1 cellular context compared by ENCODE assay signal in genomic region chr3:123960791-123961507, GRCh38.
TF ChIP-seq lines count a peak whose summit lies in the region.

TSS of gene CCDC14 (minus strand) at chr3:123961229. CDS start at chr3:123961173, 56 bp downstream.

TF ChIP-seq in GM12878, 131 proteins besides CTCF, POLR2A, EP300 and RAD21 (continued from another document):
- TF ChIP-seq, protein P1, sequence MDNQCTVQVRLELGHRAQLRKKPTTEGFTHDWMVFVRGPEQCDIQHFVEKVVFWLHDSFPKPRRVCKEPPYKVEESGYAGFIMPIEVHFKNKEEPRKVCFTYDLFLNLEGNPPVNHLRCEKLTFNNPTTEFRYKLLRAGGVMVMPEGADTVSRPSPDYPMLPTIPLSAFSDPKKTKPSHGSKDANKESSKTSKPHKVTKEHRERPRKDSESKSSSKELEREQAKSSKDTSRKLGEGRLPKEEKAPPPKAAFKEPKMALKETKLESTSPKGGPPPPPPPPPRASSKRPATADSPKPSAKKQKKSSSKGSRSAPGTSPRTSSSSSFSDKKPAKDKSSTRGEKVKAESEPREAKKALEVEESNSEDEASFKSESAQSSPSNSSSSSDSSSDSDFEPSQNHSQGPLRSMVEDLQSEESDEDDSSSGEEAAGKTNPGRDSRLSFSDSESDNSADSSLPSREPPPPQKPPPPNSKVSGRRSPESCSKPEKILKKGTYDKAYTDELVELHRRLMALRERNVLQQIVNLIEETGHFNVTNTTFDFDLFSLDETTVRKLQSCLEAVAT (IDR thresholded peaks at IDR 0.05) = no peak
- TF ChIP-seq RBBP5 (conservative IDR thresholded peaks at IDR 0.05) (no peak), TAF1 (IDR thresholded peaks at IDR 0.05; ENCODE audit: borderline replicate concordance, low read depth, low read length) (peak; percentile 64; the same call in 1 of the 2 replicates), NR2F1 (conservative IDR thresholded peaks at IDR 0.05) (no peak), ZNF217 (IDR thresholded peaks at IDR 0.05) (no peak), NFYA (IDR thresholded peaks at IDR 0.05; ENCODE audit: borderline replicate concordance, low read depth, low read length) (no peak), PAX8 (IDR thresholded peaks at IDR 0.05) (no peak), RELB (IDR thresholded peaks at IDR 0.05; ENCODE audit: low read depth) (peak; percentile 22; the same call in 1 of the 2 replicates), SUPT20H (IDR thresholded peaks at IDR 0.05; ENCODE audit: borderline replicate concordance, control insufficient read depth, low read depth, low read length) (no peak), ZNF384 (IDR thresholded peaks at IDR 0.05; ENCODE audit: borderline replicate concordance, low read depth, low read length) (no peak), EZH2 (IDR thresholded peaks at IDR 0.05; ENCODE audit: borderline replicate concordance, control insufficient read depth, low read depth, low read length) (no peak), JUNB (IDR thresholded peaks at IDR 0.05) (no peak), NRF1 (conservative IDR thresholded peaks at IDR 0.05; ENCODE audit: low read depth, low read length) (no peak), DPF2 (IDR thresholded peaks at IDR 0.05) (0 out of 2 replicates have a peak, but pooled peaks have one; percentile 3), PAX5 (IDR thresholded peaks at IDR 0.05; ENCODE audit: borderline replicate concordance, low read depth, low read length) (no peak), HDAC6 (IDR thresholded peaks at IDR 0.05; ENCODE audit: unreplicated experiment) (no peak), PKNOX1 (IDR thresholded peaks at IDR 0.05) (no peak), ZNF274 (IDR thresholded peaks at IDR 0.05; ENCODE audit: insufficient read depth, insufficient read length) (no peak), MTA2 (IDR thresholded peaks at IDR 0.05; ENCODE audit: low read depth) (no peak), TCF12 (IDR thresholded peaks at IDR 0.05; ENCODE audit: low read depth, low read length) (peak; percentile 52; the same call in 1 of the 2 replicates), HDGF (IDR thresholded peaks at IDR 0.05) (no peak), CBX3 (IDR thresholded peaks at IDR 0.05; ENCODE audit: borderline replicate concordance, low read depth) (no peak), SUZ12 (IDR thresholded peaks at IDR 0.05; ENCODE audit: unreplicated experiment) (no peak), IRF3 (IDR thresholded peaks at IDR 0.05) (no peak), ATF2 (IDR thresholded peaks at IDR 0.05; ENCODE audit: low read length) (no peak), EGR1 (IDR thresholded peaks at IDR 0.05; ENCODE audit: borderline replicate concordance in 1 of 2, low read depth in 2 of 2, low read length in 2 of 2) (0 out of 3 replicates have a peak, but pooled peaks of 1 of the 2 experiments have one; percentile 26), ZNF24 (IDR thresholded peaks at IDR 0.05) (no peak), MEF2A (IDR thresholded peaks at IDR 0.05; ENCODE audit: insufficient read depth, low read depth, low read length) (no peak), SMAD1 (IDR thresholded peaks at IDR 0.05; ENCODE audit: low read depth, partially characterized antibody) (no peak), CBFB (IDR thresholded peaks at IDR 0.05; ENCODE audit: low read depth) (peak; percentile 57; the same call in 1 of the 2 replicates), CHD1 (IDR thresholded peaks at IDR 0.05; ENCODE audit: low read depth, low read length) (no peak), FOXK2 (IDR thresholded peaks at IDR 0.05) (no peak), BRCA1 (IDR thresholded peaks at IDR 0.05; ENCODE audit: low read depth, low read length) (no peak), WRNIP1 (IDR thresholded peaks at IDR 0.05; ENCODE audit: borderline replicate concordance, low read depth, low read length) (no peak), HCFC1 (IDR thresholded peaks at IDR 0.05; ENCODE audit: low read length) (no peak), CHD4 (IDR thresholded peaks at IDR 0.05) (no peak), IKZF1 (conservative IDR thresholded peaks at IDR 0.05) (peak; percentile 65), GATAD2B (conservative IDR thresholded peaks at IDR 0.05; ENCODE audit: low read depth) (0 out of 2 replicates have a peak, but pooled peaks have one; percentile 24), TBL1XR1 (IDR thresholded peaks at IDR 0.05; ENCODE audit: low read depth, low read length) (no peak), BHLHE40 (IDR thresholded peaks at IDR 0.05; ENCODE audit: borderline replicate concordance in 1 of 2, low read depth in 2 of 2, low read length in 1 of 2) (no peak), USF1 (IDR thresholded peaks at IDR 0.05; ENCODE audit: borderline replicate concordance, extremely low read length, insufficient read depth, low read depth, low read length) (no peak)
- TF ChIP-seq, protein P2, sequence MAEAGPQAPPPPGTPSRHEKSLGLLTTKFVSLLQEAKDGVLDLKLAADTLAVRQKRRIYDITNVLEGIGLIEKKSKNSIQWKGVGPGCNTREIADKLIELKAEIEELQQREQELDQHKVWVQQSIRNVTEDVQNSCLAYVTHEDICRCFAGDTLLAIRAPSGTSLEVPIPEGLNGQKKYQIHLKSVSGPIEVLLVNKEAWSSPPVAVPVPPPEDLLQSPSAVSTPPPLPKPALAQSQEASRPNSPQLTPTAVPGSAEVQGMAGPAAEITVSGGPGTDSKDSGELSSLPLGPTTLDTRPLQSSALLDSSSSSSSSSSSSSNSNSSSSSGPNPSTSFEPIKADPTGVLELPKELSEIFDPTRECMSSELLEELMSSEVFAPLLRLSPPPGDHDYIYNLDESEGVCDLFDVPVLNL (IDR thresholded peaks at IDR 0.05; ENCODE audit: low read depth, low read length) = peak; percentile 68
- TF ChIP-seq, protein P3, sequence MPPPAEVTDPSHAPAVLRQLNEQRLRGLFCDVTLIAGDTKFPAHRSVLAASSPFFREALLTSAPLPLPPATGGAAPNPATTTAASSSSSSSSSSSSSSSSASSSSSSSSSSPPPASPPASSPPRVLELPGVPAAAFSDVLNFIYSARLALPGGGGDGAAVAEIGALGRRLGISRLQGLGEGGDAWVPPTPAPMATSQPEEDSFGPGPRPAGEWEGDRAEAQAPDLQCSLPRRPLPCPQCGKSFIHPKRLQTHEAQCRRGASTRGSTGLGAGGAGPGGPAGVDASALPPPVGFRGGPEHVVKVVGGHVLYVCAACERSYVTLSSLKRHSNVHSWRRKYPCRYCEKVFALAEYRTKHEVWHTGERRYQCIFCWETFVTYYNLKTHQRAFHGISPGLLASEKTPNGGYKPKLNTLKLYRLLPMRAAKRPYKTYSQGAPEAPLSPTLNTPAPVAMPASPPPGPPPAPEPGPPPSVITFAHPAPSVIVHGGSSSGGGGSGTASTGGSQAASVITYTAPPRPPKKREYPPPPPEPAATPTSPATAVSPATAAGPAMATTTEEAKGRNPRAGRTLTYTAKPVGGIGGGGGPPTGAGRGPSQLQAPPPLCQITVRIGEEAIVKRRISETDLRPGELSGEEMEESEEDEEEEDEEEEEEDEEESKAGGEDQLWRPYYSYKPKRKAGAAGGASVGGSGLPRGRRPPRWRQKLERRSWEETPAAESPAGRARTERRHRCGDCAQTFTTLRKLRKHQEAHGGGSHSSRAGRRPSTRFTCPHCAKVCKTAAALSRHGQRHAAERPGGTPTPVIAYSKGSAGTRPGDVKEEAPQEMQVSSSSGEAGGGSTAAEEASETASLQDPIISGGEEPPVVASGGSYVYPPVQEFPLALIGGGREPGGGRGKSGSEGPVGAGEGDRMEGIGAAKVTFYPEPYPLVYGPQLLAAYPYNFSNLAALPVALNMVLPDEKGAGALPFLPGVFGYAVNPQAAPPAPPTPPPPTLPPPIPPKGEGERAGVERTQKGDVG (CRISPR knock-in tag; IDR thresholded peaks at IDR 0.05) = no peak
- TF ChIP-seq, protein P4, sequence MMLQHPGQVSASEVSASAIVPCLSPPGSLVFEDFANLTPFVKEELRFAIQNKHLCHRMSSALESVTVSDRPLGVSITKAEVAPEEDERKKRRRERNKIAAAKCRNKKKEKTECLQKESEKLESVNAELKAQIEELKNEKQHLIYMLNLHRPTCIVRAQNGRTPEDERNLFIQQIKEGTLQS (IDR thresholded peaks at IDR 0.05; ENCODE audit: borderline replicate concordance, extremely low read depth, low read depth, low read length) = no peak
- TF ChIP-seq, protein P5, sequence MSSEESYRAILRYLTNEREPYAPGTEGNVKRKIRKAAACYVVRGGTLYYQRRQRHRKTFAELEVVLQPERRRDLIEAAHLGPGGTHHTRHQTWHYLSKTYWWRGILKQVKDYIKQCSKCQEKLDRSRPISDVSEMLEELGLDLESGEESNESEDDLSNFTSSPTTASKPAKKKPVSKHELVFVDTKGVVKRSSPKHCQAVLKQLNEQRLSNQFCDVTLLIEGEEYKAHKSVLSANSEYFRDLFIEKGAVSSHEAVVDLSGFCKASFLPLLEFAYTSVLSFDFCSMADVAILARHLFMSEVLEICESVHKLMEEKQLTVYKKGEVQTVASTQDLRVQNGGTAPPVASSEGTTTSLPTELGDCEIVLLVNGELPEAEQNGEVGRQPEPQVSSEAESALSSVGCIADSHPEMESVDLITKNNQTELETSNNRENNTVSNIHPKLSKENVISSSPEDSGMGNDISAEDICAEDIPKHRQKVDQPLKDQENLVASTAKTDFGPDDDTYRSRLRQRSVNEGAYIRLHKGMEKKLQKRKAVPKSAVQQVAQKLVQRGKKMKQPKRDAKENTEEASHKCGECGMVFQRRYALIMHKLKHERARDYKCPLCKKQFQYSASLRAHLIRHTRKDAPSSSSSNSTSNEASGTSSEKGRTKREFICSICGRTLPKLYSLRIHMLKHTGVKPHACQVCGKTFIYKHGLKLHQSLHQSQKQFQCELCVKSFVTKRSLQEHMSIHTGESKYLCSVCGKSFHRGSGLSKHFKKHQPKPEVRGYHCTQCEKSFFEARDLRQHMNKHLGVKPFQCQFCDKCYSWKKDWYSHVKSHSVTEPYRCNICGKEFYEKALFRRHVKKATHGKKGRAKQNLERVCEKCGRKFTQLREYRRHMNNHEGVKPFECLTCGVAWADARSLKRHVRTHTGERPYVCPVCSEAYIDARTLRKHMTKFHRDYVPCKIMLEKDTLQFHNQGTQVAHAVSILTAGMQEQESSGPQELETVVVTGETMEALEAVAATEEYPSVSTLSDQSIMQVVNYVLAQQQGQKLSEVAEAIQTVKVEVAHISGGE (CRISPR knock-in tag; IDR thresholded peaks at IDR 0.05) = peak; percentile 60
- TF ChIP-seq, protein P6, sequence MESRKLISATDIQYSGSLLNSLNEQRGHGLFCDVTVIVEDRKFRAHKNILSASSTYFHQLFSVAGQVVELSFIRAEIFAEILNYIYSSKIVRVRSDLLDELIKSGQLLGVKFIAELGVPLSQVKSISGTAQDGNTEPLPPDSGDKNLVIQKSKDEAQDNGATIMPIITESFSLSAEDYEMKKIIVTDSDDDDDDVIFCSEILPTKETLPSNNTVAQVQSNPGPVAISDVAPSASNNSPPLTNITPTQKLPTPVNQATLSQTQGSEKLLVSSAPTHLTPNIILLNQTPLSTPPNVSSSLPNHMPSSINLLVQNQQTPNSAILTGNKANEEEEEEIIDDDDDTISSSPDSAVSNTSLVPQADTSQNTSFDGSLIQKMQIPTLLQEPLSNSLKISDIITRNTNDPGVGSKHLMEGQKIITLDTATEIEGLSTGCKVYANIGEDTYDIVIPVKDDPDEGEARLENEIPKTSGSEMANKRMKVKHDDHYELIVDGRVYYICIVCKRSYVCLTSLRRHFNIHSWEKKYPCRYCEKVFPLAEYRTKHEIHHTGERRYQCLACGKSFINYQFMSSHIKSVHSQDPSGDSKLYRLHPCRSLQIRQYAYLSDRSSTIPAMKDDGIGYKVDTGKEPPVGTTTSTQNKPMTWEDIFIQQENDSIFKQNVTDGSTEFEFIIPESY (IDR thresholded peaks at IDR 0.05) = no peak
TF ChIP-seq in GM12878: peak in this region for 29.
